In genomic region chr3:17861476-17861875, GRCh38 we compare ENCODE assay signal across 21 cellular contexts.
DNase-seq lines count a peak whose midpoint lies in the region; ATAC-seq, FAIRE-seq and TF ChIP-seq lines count a peak whose summit lies in the region.
"Had no signal": no experiment of that assay in that cellular context is flagged by ENCODE, and none has a peak within 500 bp of the region (broad histone marks: within the 10 kb centered on the region; RNA-seq: fewer than 3 reads in every experiment).

No MANE protein-coding gene starts in this region.

- H3K27me3 Mint-ChIP-seq in type B pancreatic cell = no peaks in the 10 kb centered on the region
- H3K27me3 Mint-ChIP-seq: activated T-cell treated with anti-CD3 and anti-CD28 coated beads, Interleukin-2, amount 50 U/mL, for 24 hours had no signal

- H3K27me3 ChIP-seq in cardiac muscle cell = no peaks in the 10 kb centered on the region
- H3K27me3 ChIP-seq in K562 (ENCODE audit: control insufficient read depth in 2 of 2, insufficient read depth in 2 of 2, low read length in 2 of 2) = no peaks in the 10 kb centered on the region
- H3K27me3 ChIP-seq in iPS-18a (ENCODE audit: control insufficient read depth, insufficient read depth, low read length) = no peaks in the 10 kb centered on the region
- no peaks in the 10 kb centered on the region; the same call in 1 of the 2 replicates for H3K27me3 ChIP-seq in HAP-1 (ENCODE audit: low read depth)

- no peak for TF ChIP-seq EP300 in K562 (IDR thresholded peaks at IDR 0.05; ENCODE audit: low read length)

- H3K27ac ChIP-seq in cardiac muscle cell (peak overlapping the region; percentile 69), K562 (ENCODE audit: extremely low read depth, low read depth, low read length) (peak overlapping the region; percentile 70; the same call in 2 of the 3 replicates), iPS-18a (ENCODE audit: low read length) (no peak overlapping the region)
- H3K27ac ChIP-seq: thoracic aorta had no signal

- H4K20me1 ChIP-seq in K562 (replicated peaks; ENCODE audit: control insufficient read depth, insufficient read depth, low read length) = no peaks in the 10 kb centered on the region

- peak overlapping the region; percentile 82 for H3K27ac Mint-ChIP-seq in type B pancreatic cell
- H3K27ac Mint-ChIP-seq: activated CD4-positive, alpha-beta T cell treated with anti-CD3 and anti-CD28 coated beads, Interleukin-2, amount 10 ng/mL, durations not matched to agents 24 days and 14 days; activated T-cell treated with anti-CD3 and anti-CD28 coated beads, Interleukin-2, amount 50 U/mL, for 24 hours; stimulated activated naive CD8-positive, alpha-beta T cell treated with anti-CD3 and anti-CD28 coated beads, Interleukin-15, Interleukin-2, amounts not matched to agents 100 ng/mL and 50 ng/mL, for 24 hours had no signal

- BruUV-seq in K562 (replicated peaks; lab: Mats Ljungman, UMichigan) = no TSS peak

- no peak for DNase-seq in cardiac muscle cell (ENCODE audit: low read depth in 1 of 2, low spot score in 1 of 2)
- DNase-seq in Right ventricle myocardium superior = no peak
- DNase-seq in K562 (ENCODE audit: extremely low read depth in 1 of 4, low spot score in 3 of 4) = no peak
- no peak for DNase-seq in type B pancreatic cell (ENCODE audit: extremely low spot score, unreplicated experiment)
- no peak for DNase-seq in HAP-1 (ENCODE audit: low spot score in 2 of 2)
- DNase-seq in HEK293T (ENCODE audit: extremely low spot score) = no peak
- DNase-seq: activated CD4-positive, alpha-beta T cell treated with anti-CD3 and anti-CD28 coated beads, Interleukin-2, amount 10 ng/mL, durations not matched to agents 24 days and 14 days; activated gamma-delta T cell treated with Interleukin-2 at 50 U/mL for 16 hours; activated T-cell treated with anti-CD3 and anti-CD28 coated beads, Interleukin-2, amount 50 U/mL, for 24 hours; CD4-positive, alpha-beta memory T cell; central memory CD4-positive, alpha-beta T cell; MV-4-11; NCI-H146; NCI-H524 had no signal

- H3K4me2 ChIP-seq in K562 (ENCODE audit: insufficient read depth, low read length) = peak overlapping the region; percentile 67

- H3K36me3 Mint-ChIP-seq in type B pancreatic cell = peaks cover 3% of the 10 kb centered on the region
- H3K36me3 Mint-ChIP-seq: CD4-positive, alpha-beta memory T cell had no signal

- CTCF ChIA-PET in K562 (lab: Yijun Ruan, JAX; ENCODE audit: low intra/inter-chr PET ratio) = interaction anchor here (0.6 kb wide), 1 partner anchor 133 kb away, joined by 3 read pairs; no protein-coding TSS in a partner anchor
- CTCF ChIA-PET in HEK293T (lab: Yijun Ruan, JAX) = no interaction called here

- H3K79me2 ChIP-seq in K562 (ENCODE audit: control insufficient read depth, insufficient read depth, low read length) = peaks cover 9% of the 10 kb centered on the region; the same call in 2 of the 3 replicates

- intact Hi-C loops in Right ventricle myocardium superior (cut with DNase I) (no loop called here), K562 (cut with micrococcal nuclease) (no loop called here)

- TF ChIP-seq CTCF in cardiac muscle cell (IDR thresholded peaks at IDR 0.05; ENCODE audit: low read depth, low read length) (no peak), K562 (IDR thresholded peaks at IDR 0.05 in 2 of 3, conservative IDR thresholded peaks at IDR 0.05 in 1 of 3; ENCODE audit: insufficient read depth in 2 of 3, low read depth in 1 of 3, low read length in 3 of 3) (no peak), type B pancreatic cell (conservative IDR thresholded peaks at IDR 0.05) (no peak)

- no peak for ATAC-seq in Right ventricle myocardium superior (ENCODE audit: poor library complexity)
- peak; percentile 65 for ATAC-seq in K562
- no peak for ATAC-seq in HG02678 (IDR thresholded peaks at IDR 0.05; ENCODE audit: unreplicated experiment)
- ATAC-seq: Panc1 had no signal

- H3K36me3 ChIP-seq in cardiac muscle cell = no peaks in the 10 kb centered on the region
- H3K36me3 ChIP-seq in K562 (ENCODE audit: control insufficient read depth, insufficient read depth, low read length) = no peaks in the 10 kb centered on the region
- no peaks in the 10 kb centered on the region for H3K36me3 ChIP-seq in iPS-18a (ENCODE audit: control insufficient read depth, low read depth, low read length)
- H3K36me3 ChIP-seq in HAP-1 (replicated peaks) = no peaks in the 10 kb centered on the region
- H3K36me3 ChIP-seq: thoracic aorta had no signal

- TF ChIP-seq RAD21 in K562 (CRISPR knock-in tag; conservative IDR thresholded peaks at IDR 0.05 in 1 of 2, IDR thresholded peaks at IDR 0.05 in 1 of 2) = no peak

- in situ Hi-C loops in K562 (cut with MboI) = no loop called here
- in situ Hi-C loops in HAP-1 (cut with MboI; ENCODE audit: low sequenced_read_pairs) = no loop called here

- H3K9ac ChIP-seq in K562 (ENCODE audit: insufficient read depth in 1 of 2, low read depth in 2 of 2, low read length in 2 of 2) (peak overlapping the region in 1 of 2 experiments; percentile 77; a peak in 2 of 4 replicates), iPS-18a (ENCODE audit: low read length) (peak overlapping the region; percentile 56)

- WGBS in K562 (ENCODE audit: insufficient coverage, low coverage, missing lambda C conversion rate) = 10% methylated on average over 2 of the region's 2 CpGs

- POLR2A ChIA-PET in K562 (lab: Yijun Ruan, JAX) = no interaction called here
- POLR2A ChIA-PET in HEK293T (lab: Yijun Ruan, JAX) = no interaction called here

- TF ChIP-seq POLR2A in K562 (conservative IDR thresholded peaks at IDR 0.05) = no peak

- H3K4me3 ChIP-seq in cardiac muscle cell (peak overlapping the region; percentile 39), K562 (peak overlapping the region; percentile 40), iPS-18a (ENCODE audit: low read length) (peak overlapping the region; percentile 66), HAP-1 (no peak overlapping the region)
- H3K4me3 ChIP-seq: thoracic aorta had no signal

- H3K4me3 Mint-ChIP-seq in type B pancreatic cell = peak overlapping the region; percentile 81
- H3K4me3 Mint-ChIP-seq: activated CD4-positive, alpha-beta T cell treated with anti-CD3 and anti-CD28 coated beads, Interleukin-2, amount 10 ng/mL, durations not matched to agents 24 days and 14 days; activated T-cell treated with anti-CD3 and anti-CD28 coated beads, Interleukin-2, amount 50 U/mL, for 24 hours; CD4-positive, alpha-beta memory T cell; stimulated activated naive CD8-positive, alpha-beta T cell treated with anti-CD3 and anti-CD28 coated beads, Interleukin-15, Interleukin-2, amounts not matched to agents 100 ng/mL and 50 ng/mL, for 24 hours had no signal

- H3K9me3 ChIP-seq in cardiac muscle cell (ENCODE audit: low read depth) (no peaks in the 10 kb centered on the region), K562 (replicated peaks; ENCODE audit: control insufficient read depth, insufficient read depth, low read depth, low read length) (no peaks in the 10 kb centered on the region), iPS-18a (ENCODE audit: control insufficient read depth, low read depth, low read length) (peaks cover 4% of the 10 kb centered on the region), HAP-1 (no peaks in the 10 kb centered on the region; the same call in 1 of the 2 replicates)
- H3K9me3 ChIP-seq: thoracic aorta had no signal

- H3K9me1 ChIP-seq in K562 (ENCODE audit: control insufficient read depth, insufficient read depth, low read length) = no peaks in the 10 kb centered on the region

- H3K4me1 ChIP-seq in cardiac muscle cell (ENCODE audit: low read depth) (no peaks in the 10 kb centered on the region), K562 (replicated peaks in 1 of 2; ENCODE audit: control insufficient read depth in 2 of 2, insufficient read depth in 2 of 2, low read length in 2 of 2) (no peaks in the 10 kb centered on the region), iPS-18a (ENCODE audit: control insufficient read depth, low read depth, low read length) (no peaks in the 10 kb centered on the region), HAP-1 (no peaks in the 10 kb centered on the region)

- H2AFZ ChIP-seq in K562 (ENCODE audit: low read depth, low read length) = peak overlapping the region; percentile 79

- H3K9me3 Mint-ChIP-seq in type B pancreatic cell = peaks cover 9% of the 10 kb centered on the region
- H3K9me3 Mint-ChIP-seq: activated CD4-positive, alpha-beta T cell treated with anti-CD3 and anti-CD28 coated beads, Interleukin-2, amount 10 ng/mL, durations not matched to agents 24 days and 14 days; activated T-cell treated with anti-CD3 and anti-CD28 coated beads, Interleukin-2, amount 50 U/mL, for 24 hours had no signal

- no peaks in the 10 kb centered on the region for H3K4me1 Mint-ChIP-seq in type B pancreatic cell (ENCODE audit: unreplicated experiment)
- H3K4me1 Mint-ChIP-seq: activated CD4-positive, alpha-beta T cell treated with anti-CD3 and anti-CD28 coated beads, Interleukin-2, amount 10 ng/mL, durations not matched to agents 24 days and 14 days; CD4-positive, alpha-beta memory T cell had no signal

- no peak for FAIRE-seq in K562 (lab: Jason Lieb, UNC)
- FAIRE-seq: astrocyte, endothelial cell of umbilical vein had no signal

TF ChIP-seq in K562, 482 proteins besides CTCF, POLR2A, EP300 and RAD21 (continues in another document):
- TF ChIP-seq, protein P1, sequence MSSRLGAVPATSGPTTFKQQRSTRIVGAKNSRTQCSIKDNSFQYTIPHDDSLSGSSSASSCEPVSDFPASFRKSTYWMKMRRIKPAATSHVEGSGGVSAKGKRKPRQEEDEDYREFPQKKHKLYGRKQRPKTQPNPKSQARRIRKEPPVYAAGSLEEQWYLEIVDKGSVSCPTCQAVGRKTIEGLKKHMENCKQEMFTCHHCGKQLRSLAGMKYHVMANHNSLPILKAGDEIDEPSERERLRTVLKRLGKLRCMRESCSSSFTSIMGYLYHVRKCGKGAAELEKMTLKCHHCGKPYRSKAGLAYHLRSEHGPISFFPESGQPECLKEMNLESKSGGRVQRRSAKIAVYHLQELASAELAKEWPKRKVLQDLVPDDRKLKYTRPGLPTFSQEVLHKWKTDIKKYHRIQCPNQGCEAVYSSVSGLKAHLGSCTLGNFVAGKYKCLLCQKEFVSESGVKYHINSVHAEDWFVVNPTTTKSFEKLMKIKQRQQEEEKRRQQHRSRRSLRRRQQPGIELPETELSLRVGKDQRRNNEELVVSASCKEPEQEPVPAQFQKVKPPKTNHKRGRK (tag; IDR thresholded peaks at IDR 0.05) = peak; percentile 21; the same call in 1 of the 2 replicates

TF ChIP-seq in HEK293T, 16 proteins besides CTCF, POLR2A, EP300 and RAD21 (continues in another document):
- TF ChIP-seq LEF1 (IDR thresholded peaks at IDR 0.05; ENCODE audit: borderline replicate concordance) (no peak), CTBP1 (IDR thresholded peaks at IDR 0.05; ENCODE audit: borderline replicate concordance) (no peak), BHLHE40 (IDR thresholded peaks at IDR 0.05; ENCODE audit: borderline replicate concordance) (no peak), FOXM1 (IDR thresholded peaks at IDR 0.05; ENCODE audit: borderline replicate concordance) (no peak), NFRKB (IDR thresholded peaks at IDR 0.05) (no peak), SUZ12 (IDR thresholded peaks at IDR 0.05) (no peak), SP1 (IDR thresholded peaks at IDR 0.05) (no peak), ELF4 (IDR thresholded peaks at IDR 0.05) (no peak)
